ENCODE assay signal across 1 cellular context in the genomic region with DNA sequence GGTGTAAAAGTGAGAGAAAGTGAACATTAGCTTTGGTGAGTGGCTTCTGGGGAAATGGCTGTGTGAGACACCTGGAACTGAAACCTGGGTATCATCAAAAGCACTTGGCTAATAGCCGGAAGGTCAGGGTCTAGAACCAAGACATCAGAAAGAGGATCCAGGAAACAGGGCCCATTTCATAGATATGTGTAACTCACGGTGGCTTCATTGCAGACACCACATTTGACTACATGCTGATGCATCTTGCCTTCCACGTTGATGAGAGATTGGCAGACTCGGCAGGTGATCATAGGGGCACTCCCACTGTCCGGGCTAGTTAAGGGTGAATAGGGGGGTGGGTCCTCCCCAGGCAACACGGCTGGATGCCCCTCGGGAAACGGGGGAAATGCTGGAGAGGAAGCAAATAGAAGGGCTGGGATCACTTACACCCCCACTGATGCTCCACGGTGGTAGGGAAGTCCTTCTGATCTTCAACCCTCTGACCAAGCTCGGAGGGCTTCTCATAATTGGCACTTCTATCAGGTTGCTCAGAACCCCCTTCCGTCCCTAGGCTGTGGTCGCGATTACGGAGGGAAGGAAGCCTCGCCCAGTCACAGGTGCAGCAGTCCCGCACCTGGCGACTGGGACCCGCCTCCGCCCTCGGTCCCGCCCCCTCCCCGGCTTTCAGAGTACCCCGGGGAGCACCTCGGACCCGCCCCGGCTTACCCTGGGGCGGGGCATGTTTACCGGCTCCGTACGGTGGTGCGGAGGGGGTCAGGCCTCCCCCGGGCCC.
TF ChIP-seq lines count a peak whose summit lies in the region.

No MANE protein-coding gene starts in this region.

TF ChIP-seq in A549, 52 proteins besides CTCF, POLR2A, EP300 and RAD21 (continued from another document):
- TF ChIP-seq, protein P1, sequence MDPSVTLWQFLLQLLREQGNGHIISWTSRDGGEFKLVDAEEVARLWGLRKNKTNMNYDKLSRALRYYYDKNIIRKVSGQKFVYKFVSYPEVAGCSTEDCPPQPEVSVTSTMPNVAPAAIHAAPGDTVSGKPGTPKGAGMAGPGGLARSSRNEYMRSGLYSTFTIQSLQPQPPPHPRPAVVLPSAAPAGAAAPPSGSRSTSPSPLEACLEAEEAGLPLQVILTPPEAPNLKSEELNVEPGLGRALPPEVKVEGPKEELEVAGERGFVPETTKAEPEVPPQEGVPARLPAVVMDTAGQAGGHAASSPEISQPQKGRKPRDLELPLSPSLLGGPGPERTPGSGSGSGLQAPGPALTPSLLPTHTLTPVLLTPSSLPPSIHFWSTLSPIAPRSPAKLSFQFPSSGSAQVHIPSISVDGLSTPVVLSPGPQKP (IDR thresholded peaks at IDR 0.05; ENCODE audit: low read depth, low read length), result no peak
- no peak for TF ChIP-seq HES2 (IDR thresholded peaks at IDR 0.05)
TF ChIP-seq in A549: peak in this region for 0.
